ENCODE assay signal across 1 cellular context in genomic region chr2:190404487-190404886, GRCh38.
A peak's percentile ranks its signal among the peaks of the same experiment; 100 is the strongest.
TF ChIP-seq lines count a peak whose summit lies in the region.

No MANE protein-coding gene starts in this region.

TF ChIP-seq in K562, 482 proteins besides CTCF, POLR2A, EP300 and RAD21 (continued from another document and continues in another):
- TF ChIP-seq FOXM1 (IDR thresholded peaks at IDR 0.05; ENCODE audit: low read depth) = no peak
- TF ChIP-seq FOXM1 (CRISPR knock-in tag; IDR thresholded peaks at IDR 0.05; ENCODE audit: low read depth) = no peak
- TF ChIP-seq XRCC4 (IDR thresholded peaks at IDR 0.05; ENCODE audit: extremely low read depth, insufficient read depth, insufficient read length) = no peak
- no peak for TF ChIP-seq ZNF280A (IDR thresholded peaks at IDR 0.05; ENCODE audit: low read depth, partially characterized antibody)
- peak in 1 of 2 experiments; percentile 75; a peak in 1 of 4 replicates for TF ChIP-seq ARNT (IDR thresholded peaks at IDR 0.05)
- no peak for TF ChIP-seq ARHGAP35 (IDR thresholded peaks at IDR 0.05; ENCODE audit: partially characterized antibody)
- no peak for TF ChIP-seq ARID2 (IDR thresholded peaks at IDR 0.05)
- TF ChIP-seq ZNF197 (CRISPR knock-in tag; IDR thresholded peaks at IDR 0.05; ENCODE audit: low read depth) = no peak
- no peak for TF ChIP-seq PHB (CRISPR knock-in tag; IDR thresholded peaks at IDR 0.05)
- TF ChIP-seq KAT8 (IDR thresholded peaks at IDR 0.05; ENCODE audit: low read depth) = no peak
- no peak for TF ChIP-seq ZHX1 (conservative IDR thresholded peaks at IDR 0.05; ENCODE audit: low read length)
- TF ChIP-seq ADNP (tag; IDR thresholded peaks at IDR 0.05) = no peak
- TF ChIP-seq MLLT1 (IDR thresholded peaks at IDR 0.05) = 0 out of 4 replicates have a peak, but pooled peaks of 1 of the 2 experiments have one; percentile 28
- peak; percentile 96 for TF ChIP-seq SMARCE1 (IDR thresholded peaks at IDR 0.05)
- no peak for TF ChIP-seq ZBTB7A (IDR thresholded peaks at IDR 0.05; ENCODE audit: borderline replicate concordance, control insufficient read depth, low read depth, low read length)
- no peak for TF ChIP-seq ZFPM2 (CRISPR knock-in tag; IDR thresholded peaks at IDR 0.05)
- TF ChIP-seq TFE3 (CRISPR knock-in tag; IDR thresholded peaks at IDR 0.05) = no peak
- TF ChIP-seq U2AF2 (optimal IDR thresholded peaks at IDR 0.05; ENCODE audit: low read depth, low read length) = no peak
- no peak for TF ChIP-seq MITF (IDR thresholded peaks at IDR 0.05)
- TF ChIP-seq STAT6 (CRISPR knock-in tag; IDR thresholded peaks at IDR 0.05) = no peak
- TF ChIP-seq ZNF395 (CRISPR knock-in tag; IDR thresholded peaks at IDR 0.05) = no peak
- no peak for TF ChIP-seq UBTF (IDR thresholded peaks at IDR 0.05; ENCODE audit: borderline replicate concordance in 1 of 2, low read depth in 2 of 2, low read length in 2 of 2)
- TF ChIP-seq PTTG1 (tag; IDR thresholded peaks at IDR 0.05; ENCODE audit: low read depth) = no peak
- TF ChIP-seq STAG1 (CRISPR knock-in tag; IDR thresholded peaks at IDR 0.05; ENCODE audit: borderline replicate concordance) = no peak
- no peak for TF ChIP-seq ZNF431 (CRISPR knock-in tag; IDR thresholded peaks at IDR 0.05)
- no peak for TF ChIP-seq ZNF696 (CRISPR knock-in tag; conservative IDR thresholded peaks at IDR 0.05)
- TF ChIP-seq ZBTB49 (CRISPR knock-in tag; IDR thresholded peaks at IDR 0.05; ENCODE audit: borderline replicate concordance) = no peak
- TF ChIP-seq HMG20B (CRISPR knock-in tag; IDR thresholded peaks at IDR 0.05) = no peak
- no peak for TF ChIP-seq SMAD3 (CRISPR knock-in tag; conservative IDR thresholded peaks at IDR 0.05)
- no peak for TF ChIP-seq USF1 (CRISPR knock-in tag; IDR thresholded peaks at IDR 0.05)
- TF ChIP-seq COPS2 (conservative IDR thresholded peaks at IDR 0.05) = no peak
- TF ChIP-seq MAFF (IDR thresholded peaks at IDR 0.05; ENCODE audit: low read length) = no peak; the same call in 1 of the 2 replicates
- TF ChIP-seq CEBPB (tag; IDR thresholded peaks at IDR 0.05) = peak; percentile 65
- no peak for TF ChIP-seq PBX2 (CRISPR knock-in tag; IDR thresholded peaks at IDR 0.05; ENCODE audit: low read depth)
- TF ChIP-seq PBX2 (tag; conservative IDR thresholded peaks at IDR 0.05; ENCODE audit: low read depth) = no peak
- no peak for TF ChIP-seq SIN3B (IDR thresholded peaks at IDR 0.05; ENCODE audit: low read depth)
- TF ChIP-seq ETS2 (tag; IDR thresholded peaks at IDR 0.05; ENCODE audit: borderline replicate concordance, poor library complexity, severe bottlenecking) = no peak
